Comparison of ENCODE assay signal across 8 cellular contexts in genomic region chrX:123764967-123765871, GRCh38. TPM values are rescaled to one million over a fixed set of nuclear protein-coding genes. Genes with fewer than 3 reads are reported as not detected.
DNase-seq lines count a peak whose midpoint lies in the region; ATAC-seq and TF ChIP-seq lines count a peak whose summit lies in the region.

No MANE protein-coding gene starts in this region.

- TF ChIP-seq CTCF in PC-3 (conservative IDR thresholded peaks at IDR 0.05; ENCODE audit: low read depth, low read length) (no peak), esophagus squamous epithelium (IDR thresholded peaks at IDR 0.05) (no peak)

- H3K9me3 ChIP-seq in PC-3 (ENCODE audit: low read length), result no peaks in the 10 kb centered on the region
- no peaks in the 10 kb centered on the region for H3K9me3 ChIP-seq in esophagus squamous epithelium

- H3K27me3 ChIP-seq in PC-3 (ENCODE audit: low read length), result no peaks in the 10 kb centered on the region
- no peaks in the 10 kb centered on the region for H3K27me3 ChIP-seq in esophagus squamous epithelium

- H3K27ac ChIP-seq in PC-3 (ENCODE audit: low read length) (0 out of 2 replicates have a peak overlapping the region, but pooled peaks have one; percentile 19), esophagus squamous epithelium (peak overlapping the region; percentile 46 to 76 (median 74))

- peak overlapping the region; percentile 72 for H3K4me2 ChIP-seq in PC-3 (ENCODE audit: low read length)

- intact Hi-C loops in PC-3 (cut with micrococcal nuclease), result no loop called here
- intact Hi-C loops in esophagus squamous epithelium (cut with DNase I), result no loop called here

- no peaks in the 10 kb centered on the region for H3F3A ChIP-seq in PC-3 (ENCODE audit: low read length, unreplicated experiment)

- no peaks in the 10 kb centered on the region for H3K9me2 ChIP-seq in PC-3 (replicated peaks; ENCODE audit: low read length)

- peak; percentile 84 for DNase-seq in DMS53 treated with DMSO at 0.1 percent for 48 hours (lab: John Stamatoyannopoulos, UW; ENCODE audit: unreplicated experiment)
- DNase-seq in Jurkat, Clone E6-1 (ENCODE audit: low read depth, low spot score), result peak; percentile 58
- DNase-seq in PC-3, result peak; percentile 83
- DNase-seq in activated T-cell treated with anti-CD3 and anti-CD28 coated beads, Interleukin-2, amount 50 U/mL, for 48 hours, result peak; percentile 68 to 74
- peak; percentile 6 for DNase-seq in esophagus squamous epithelium (lab: John Stamatoyannopoulos, UW)
- DNase-seq in myocyte (ENCODE audit: low read depth), result peak; percentile 89
- peak in 5 of 6 experiments; percentile 2 to 38 (median 6) for DNase-seq in stimulated activated naive CD4-positive, alpha-beta T cell (lab: John Stamatoyannopoulos, UW)

- no peaks in the 10 kb centered on the region for H3K79me2 ChIP-seq in PC-3 (ENCODE audit: low read length)

- H3K9ac ChIP-seq in PC-3 (ENCODE audit: low read length), result peak overlapping the region; percentile 58

- ATAC-seq in GM21723 (IDR thresholded peaks at IDR 0.05; ENCODE audit: unreplicated experiment), result peak; percentile 88
- peak; percentile 100 for ATAC-seq in PC-3

- H3K4me1 ChIP-seq in PC-3 (ENCODE audit: insufficient read depth, low read length) (0 out of 2 replicates have a peak, but pooled peaks cover 5% of the 10 kb centered on the region), esophagus squamous epithelium (peaks cover 0 to 5% (median 0%) of the 10 kb centered on the region in 3 donors)

- peak overlapping the region; percentile 91 for H2AFZ ChIP-seq in PC-3 (ENCODE audit: low read length)

- H3K4me3 ChIP-seq in Jurkat, Clone E6-1 (ENCODE audit: low read length), result peak overlapping the region; percentile 50
- peak overlapping the region; percentile 63 for H3K4me3 ChIP-seq in PC-3 (ENCODE audit: low read length)
- H3K4me3 ChIP-seq in esophagus squamous epithelium, result peak overlapping the region in 3 of 4 donors; percentile 33 to 56 (median 35)

- POLR2A ChIA-PET in PC-3 (lab: Charles Lee; ENCODE audit: unreplicated experiment), result interaction anchor here (0.8 kb wide), 1 partner anchor 54 kb away, joined by 3 read pairs; no protein-coding TSS in a partner anchor

- 13 to 40% methylated on average over 8 to 25 of the region's 38 CpGs for WGBS in esophagus squamous epithelium, 2 donors

- CTCF ChIA-PET in PC-3 (lab: Charles Lee), result interaction anchor here (0.5 to 0.9 kb wide), 2 partner anchors 12 to 27 kb away, joined by 5 read pairs; no protein-coding TSS in a partner anchor

- TSS peak; percentile 82 for BruUV-seq in PC-3 (replicated peaks; lab: Mats Ljungman, UMichigan)

- no peak for TF ChIP-seq POLR2A in esophagus squamous epithelium (IDR thresholded peaks at IDR 0.05)

- H4K20me1 ChIP-seq in PC-3 (ENCODE audit: low read length), result no peaks in the 10 kb centered on the region

- H3K36me3 ChIP-seq in PC-3 (ENCODE audit: low read depth, low read length), result no peaks in the 10 kb centered on the region
- no peaks in the 10 kb centered on the region for H3K36me3 ChIP-seq in esophagus squamous epithelium

RNA-seq across cellular contexts. Expression of gene THOC2, which starts 32.4 kb away (rescaled TPM):
- 59.9 TPM for polyA plus RNA-seq in Jurkat, Clone E6-1 (2012; ENCODE audit: insufficient read depth, insufficient read length)
- total RNA-seq in PC-3 (2014; rRNA removed), result 69.1 and 78.0 TPM in 2 replicates
- 100 to 1,000 TPM in 1 of 4 donors, 10 to 100 TPM in 3; 36.4 to 108 (median 63.8) TPM for total RNA-seq in esophagus squamous epithelium
- total RNA-seq in myocyte, result 49.5 and 65.1 TPM in 2 replicates
- 16.0 TPM for polyA plus RNA-seq in myocyte (2012)

Comparison
In these comparisons a context has a peak if more than half of its experiments do, and no peak if none do; other contexts are left out.
1. Peak in every context shown above with its lines: DNase-seq, ATAC-seq, H3K4me3 ChIP-seq and H3K27ac ChIP-seq.
2. DNase-seq: peak in every context shown above with its lines; median percentile 89 in myocyte; 84 in DMS53 treated with DMSO at 0.1 percent for 48 hours; 83 in PC-3; 71 in activated T-cell treated with anti-CD3 and anti-CD28 coated beads, Interleukin-2, amount 50 U/mL, for 48 hours; 58 in Jurkat, Clone E6-1; 6 in esophagus squamous epithelium; 6 in stimulated activated naive CD4-positive, alpha-beta T cell.